19 cellular contexts compared by ENCODE assay signal in the genomic region with DNA sequence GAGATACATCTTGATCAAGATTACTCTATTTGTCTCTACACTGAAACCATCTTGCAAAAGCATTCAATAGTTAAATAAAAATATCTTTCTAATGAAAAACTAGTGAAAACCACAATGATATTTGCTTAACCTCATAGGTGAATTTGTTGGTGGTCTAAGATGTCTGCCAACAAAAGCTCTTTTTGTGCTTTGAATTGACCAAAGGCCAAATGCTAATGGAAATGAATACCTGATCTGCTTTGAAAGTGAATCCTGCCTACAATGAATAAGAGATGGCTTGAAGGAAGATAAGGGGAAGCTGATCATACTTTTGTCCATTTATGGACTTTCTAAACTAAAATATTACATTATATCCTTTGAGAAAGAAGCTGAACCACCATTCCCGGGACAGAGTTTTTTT.
DNase-seq lines count a peak whose midpoint lies in the region; ATAC-seq and TF ChIP-seq lines count a peak whose summit lies in the region.
"Had no signal": no experiment of that assay in that cellular context is flagged by ENCODE, and none has a peak within 500 bp of the region (broad histone marks: within the 10 kb centered on the region; RNA-seq: fewer than 3 reads in every experiment).

No MANE protein-coding gene starts in this region.

- no peaks in the 10 kb centered on the region for H3K9me3 Mint-ChIP-seq in Calu3 (ENCODE audit: low read depth, unreplicated experiment)
- H3K9me3 Mint-ChIP-seq in stimulated activated memory B cell treated with anti-CD40 and anti-IgM and Interleukin-4, amounts not matched to agents 10 μg/mL and 1 μg/mL and 100 μg/mL, for 72 hours, result no peaks in the 10 kb centered on the region
- no peaks in the 10 kb centered on the region for H3K9me3 Mint-ChIP-seq in CD4-positive, alpha-beta memory T cell
- H3K9me3 Mint-ChIP-seq: CD8-positive, alpha-beta memory T cell had no signal

- no TSS peak for BruUV-seq in Calu3 (replicated peaks; lab: Mats Ljungman, UMichigan)

- no peak overlapping the region for H3K4me3 ChIP-seq in choroid plexus epithelial cell (ENCODE audit: low read depth, low read length)
- no peak overlapping the region for H3K4me3 ChIP-seq in CD4-positive, alpha-beta memory T cell (ENCODE audit: low read length in 2 of 2)
- H3K4me3 ChIP-seq: BLaER1 treated with 17β-estradiol and CSF1 and Interleukin-3, amounts not matched to agents 10 nM and 100 nM had no signal

- no peaks in the 10 kb centered on the region for H3K36me3 Mint-ChIP-seq in Calu3 (ENCODE audit: insufficient read depth, unreplicated experiment)
- no peaks in the 10 kb centered on the region for H3K36me3 Mint-ChIP-seq in stimulated activated memory B cell treated with anti-CD40 and anti-IgM and Interleukin-4, amounts not matched to agents 10 μg/mL and 1 μg/mL and 100 μg/mL, for 72 hours
- no peaks in the 10 kb centered on the region for H3K36me3 Mint-ChIP-seq in CD4-positive, alpha-beta memory T cell
- H3K36me3 Mint-ChIP-seq: CD8-positive, alpha-beta memory T cell had no signal

- H3K4me3 Mint-ChIP-seq in Calu3 (ENCODE audit: low read depth, unreplicated experiment), result no peak overlapping the region
- H3K4me3 Mint-ChIP-seq in stimulated activated memory B cell treated with anti-CD40 and anti-IgM and Interleukin-4, amounts not matched to agents 10 μg/mL and 1 μg/mL and 100 μg/mL, for 72 hours, result no peak overlapping the region
- H3K4me3 Mint-ChIP-seq in CD4-positive, alpha-beta memory T cell, result no peak overlapping the region
- H3K4me3 Mint-ChIP-seq: CD8-positive, alpha-beta memory T cell had no signal

- no peak overlapping the region for H3K27ac ChIP-seq in CD4-positive, alpha-beta memory T cell (ENCODE audit: low read depth, low read length)
- H3K27ac ChIP-seq: 22Rv1; BLaER1 treated with 17β-estradiol and CSF1 and Interleukin-3, amounts not matched to agents 10 nM and 100 nM had no signal

- H3K27me3 Mint-ChIP-seq in Calu3 (ENCODE audit: unreplicated experiment), result no peaks in the 10 kb centered on the region
- H3K27me3 Mint-ChIP-seq in stimulated activated memory B cell treated with anti-CD40 and anti-IgM and Interleukin-4, amounts not matched to agents 10 μg/mL and 1 μg/mL and 100 μg/mL, for 72 hours, result no peaks in the 10 kb centered on the region
- peaks cover 0 to 3% of the 10 kb centered on the region in 2 donors for H3K27me3 Mint-ChIP-seq in CD4-positive, alpha-beta memory T cell
- H3K27me3 Mint-ChIP-seq: CD8-positive, alpha-beta memory T cell had no signal

- POLR2A ChIA-PET in CD4-positive, alpha-beta memory T cell (lab: Charles Lee; ENCODE audit: partially characterized antibody), result no interaction called here

- DNase-seq in NCI-H146 (lab: John Stamatoyannopoulos, UW), result peak; percentile 9
- no peak for DNase-seq in NCI-H146 treated with DMSO at 0.1 percent for 48 hours (lab: John Stamatoyannopoulos, UW; ENCODE audit: unreplicated experiment)
- no peak for DNase-seq in Calu3
- DNase-seq in SW480 (ENCODE audit: low spot score), result peak; percentile 23
- peak; percentile 56 for DNase-seq in choroid plexus epithelial cell (ENCODE audit: low read depth)
- no peak for DNase-seq in CD4-positive, alpha-beta memory T cell
- DNase-seq: ACHN; CD8-positive, alpha-beta memory T cell; KG1; NCI-H1092; NCI-H1436; NCI-H2029; NCI-H345; NCI-H524; NCI-H774 had no signal

- peaks cover 26% of the 10 kb centered on the region for H3K4me1 Mint-ChIP-seq in Calu3 (ENCODE audit: low read depth, unreplicated experiment)
- H3K4me1 Mint-ChIP-seq in stimulated activated memory B cell treated with anti-CD40 and anti-IgM and Interleukin-4, amounts not matched to agents 10 μg/mL and 1 μg/mL and 100 μg/mL, for 72 hours, result no peaks in the 10 kb centered on the region
- no peaks in the 10 kb centered on the region for H3K4me1 Mint-ChIP-seq in CD4-positive, alpha-beta memory T cell

- peak overlapping the region; percentile 55 for H3K27ac Mint-ChIP-seq in Calu3 (ENCODE audit: unreplicated experiment)
- no peak overlapping the region for H3K27ac Mint-ChIP-seq in stimulated activated memory B cell treated with anti-CD40 and anti-IgM and Interleukin-4, amounts not matched to agents 10 μg/mL and 1 μg/mL and 100 μg/mL, for 72 hours
- H3K27ac Mint-ChIP-seq in CD4-positive, alpha-beta memory T cell, result no peak overlapping the region
- H3K27ac Mint-ChIP-seq: CD8-positive, alpha-beta memory T cell had no signal

- H3K9me3 ChIP-seq in CD4-positive, alpha-beta memory T cell (ENCODE audit: control insufficient read depth in 1 of 2, low read length in 2 of 2), result no peaks in the 10 kb centered on the region
- H3K9me3 ChIP-seq: BLaER1 treated with 17β-estradiol and CSF1 and Interleukin-3, amounts not matched to agents 10 nM and 100 nM had no signal

- intact Hi-C loops in Calu3 (cut with micrococcal nuclease; ENCODE audit: unreplicated experiment), result loop anchor here (2.0 to 5.0 kb wide), 2 partner anchors 14 to 229 kb away; no protein-coding TSS in a partner anchor
- intact Hi-C loops in CD4-positive, alpha-beta memory T cell (cut with micrococcal nuclease), result no loop called here

- CTCF ChIA-PET in Calu3 (lab: Charles Lee), result interaction anchor here (0.6 to 1.8 kb wide), 3 partner anchors 15 to 303 kb away, joined by 5 to 9 read pairs (median 5); partner anchors contain the start of gene ETV1
- CTCF ChIA-PET in CD4-positive, alpha-beta memory T cell (lab: Charles Lee; ENCODE audit: partially characterized antibody), result no interaction called here

- TF ChIP-seq CTCF in Calu3 (IDR thresholded peaks at IDR 0.05; ENCODE audit: unreplicated experiment), result no peak
- no peak for TF ChIP-seq CTCF in choroid plexus epithelial cell (conservative IDR thresholded peaks at IDR 0.05; ENCODE audit: low read depth, low read length)

- no peak for ATAC-seq in GM18519 (IDR thresholded peaks at IDR 0.05; ENCODE audit: low FRiP score, unreplicated experiment)
- no peak for ATAC-seq in stimulated activated memory B cell treated with anti-CD40 and anti-IgM and Interleukin-4, amounts not matched to agents 10 μg/mL and 1 μg/mL and 100 μg/mL, for 72 hours

- no peaks in the 10 kb centered on the region for H3K4me1 ChIP-seq in CD4-positive, alpha-beta memory T cell (ENCODE audit: insufficient read depth, low read length)
- H3K4me1 ChIP-seq: BLaER1 treated with 17β-estradiol and CSF1 and Interleukin-3, amounts not matched to agents 10 nM and 100 nM had no signal

- no peaks in the 10 kb centered on the region for H3K36me3 ChIP-seq in CD4-positive, alpha-beta memory T cell (ENCODE audit: insufficient read depth, low read length)
- H3K36me3 ChIP-seq: BLaER1 treated with 17β-estradiol and CSF1 and Interleukin-3, amounts not matched to agents 10 nM and 100 nM had no signal

- H3K27me3 ChIP-seq in CD4-positive, alpha-beta memory T cell (ENCODE audit: insufficient read depth, low read length), result no peaks in the 10 kb centered on the region
- H3K27me3 ChIP-seq: BLaER1 treated with 17β-estradiol and CSF1 and Interleukin-3, amounts not matched to agents 10 nM and 100 nM had no signal

Comparison
In these comparisons a context has a peak if more than half of its experiments do, and no peak if none do; other contexts are left out.
1. DNase-seq: peak in NCI-H146 (single experiment), SW480 (single experiment) and choroid plexus epithelial cell (single experiment); none in NCI-H146 treated with DMSO at 0.1 percent for 48 hours (single experiment), Calu3 (single experiment) and CD4-positive, alpha-beta memory T cell (0 of 5).